8 cellular contexts compared by ENCODE assay signal in the genomic region with DNA sequence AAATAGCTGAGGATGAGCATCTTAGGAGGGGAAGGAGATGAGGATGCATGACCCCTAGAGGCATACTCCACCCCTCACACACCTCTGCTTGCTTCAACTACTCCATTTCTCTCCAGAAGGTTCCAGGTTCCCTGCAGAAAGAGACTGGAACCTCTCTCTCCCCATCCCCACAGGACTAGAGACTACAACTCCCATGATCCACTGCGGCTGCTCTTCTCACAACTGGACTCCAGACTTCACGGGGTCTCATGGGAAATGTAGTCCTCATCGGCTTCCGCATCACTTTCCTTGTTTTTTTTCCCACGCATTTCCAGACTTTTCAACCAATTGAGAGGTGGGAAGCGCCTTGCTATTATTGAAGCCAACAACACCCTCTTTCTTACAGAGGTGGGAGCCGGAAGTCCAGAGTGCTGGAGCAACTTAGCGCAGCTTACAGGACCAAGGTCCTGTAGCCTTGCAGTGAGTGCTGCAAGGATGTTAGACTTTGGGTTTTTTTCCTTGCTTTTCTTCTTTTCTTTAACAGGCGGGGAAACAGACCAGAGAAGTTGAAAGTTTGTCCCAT.
DNase-seq lines count a peak whose midpoint lies in the region; ATAC-seq and TF ChIP-seq lines count a peak whose summit lies in the region.

No MANE protein-coding gene starts in this region.

- ATAC-seq in HG03139 (IDR thresholded peaks at IDR 0.05; ENCODE audit: unreplicated experiment) (no peak), GM18517 (IDR thresholded peaks at IDR 0.05; ENCODE audit: unreplicated experiment) (no peak)

- peak; percentile 73 for DNase-seq in GM20000 (ENCODE audit: low spot score)
- peak; percentile 98 for DNase-seq in NCI-H2227 (lab: John Stamatoyannopoulos, UW; ENCODE audit: unreplicated experiment)
- DNase-seq in activated CD4-positive, alpha-beta T cell treated with anti-CD3 and anti-CD28 coated beads for 4 hours = peak; percentile 53 to 64
- peak; percentile 69 for DNase-seq in dedifferentiated amniotic fluid mesenchymal stem cell (ENCODE audit: extremely low spot score)
- DNase-seq in kidney glomerular epithelial cell (lab: John Stamatoyannopoulos, UW) = peak; percentile 68
- peak; percentile 36 to 47 for DNase-seq in stimulated activated CD4-positive, alpha-beta T cell treated with anti-CD3 and anti-CD28 coated beads, Interleukin-1b, Interleukin-23, amount 100 ng/mL, for 4 hours (ENCODE audit: low read depth in 2 of 2)

- TF ChIP-seq CTCF in GM20000 (IDR thresholded peaks at IDR 0.05; ENCODE audit: extremely low read depth, missing control alignments) = no peak

Comparison
In these comparisons a context has a peak if more than half of its experiments do, and no peak if none do; other contexts are left out.
1. DNase-seq: peak in every context shown above with its lines; median percentile 98 in NCI-H2227; 73 in GM20000; 69 in dedifferentiated amniotic fluid mesenchymal stem cell; 68 in kidney glomerular epithelial cell; 58 in activated CD4-positive, alpha-beta T cell treated with anti-CD3 and anti-CD28 coated beads for 4 hours; 42 in stimulated activated CD4-positive, alpha-beta T cell treated with anti-CD3 and anti-CD28 coated beads, Interleukin-1b, Interleukin-23, amount 100 ng/mL, for 4 hours.